28 cellular contexts compared by ENCODE assay signal in genomic region chr3:63303238-63303637, GRCh38. TPM values are rescaled to one million over a fixed set of nuclear protein-coding genes. Genes with fewer than 3 reads are reported as not detected.
"Had no signal": no experiment of that assay in that cellular context is flagged by ENCODE, and none has a peak within 500 bp of the region (broad histone marks: within the 10 kb centered on the region; RNA-seq: fewer than 3 reads in every experiment).

No MANE protein-coding gene starts in this region.

- ATAC-seq: activated naive CD4-positive, alpha-beta T cell treated with anti-CD3 and anti-CD28 coated beads, Interleukin-2, amount 50 U/mL, for 72 hours; activated naive CD8-positive, alpha-beta T cell treated with anti-CD3 and anti-CD28 coated beads, Interleukin-2, amount 50 U/mL, for 24 hours; activated T-cell treated with anti-CD3 and anti-CD28 coated beads, Interleukin-2, amount 50 U/mL, for 4 hours; T-cell had no signal

- H3K27ac ChIP-seq: cardiac muscle cell, KMS-11, SK-N-MC had no signal

- DNase-seq: activated B cell treated with CpG ODN at 0.5 μM for 24 hours; activated CD4-positive, alpha-beta memory T cell treated with anti-CD3 and anti-CD28 coated beads for 36 hours; activated CD4-positive, alpha-beta T cell treated with anti-CD3 and anti-CD28 coated beads for 1 hour; activated CD4-positive, alpha-beta T cell treated with anti-CD3 and anti-CD28 coated beads, Interleukin-2, amount 10 ng/mL, durations not matched to agents 7 days and 5 days; activated CD8-positive, alpha-beta memory T cell treated with anti-CD3 and anti-CD28 coated beads for 24 hours; activated effector memory CD4-positive, alpha-beta T cell treated with anti-CD3 and anti-CD28 coated beads, Interleukin-2, amount 50 U/mL, for 16 hours; activated naive CD4-positive, alpha-beta T cell treated with Interleukin-2 at 50 U/mL for 16 hours; activated naive CD8-positive, alpha-beta T cell treated with anti-CD3 and anti-CD28 coated beads, Interleukin-2, amount 50 U/mL, for 24 hours; activated T-cell treated with anti-CD3 and anti-CD28 coated beads, Interleukin-2, amount 50 U/mL, for 4 hours; amniotic stem cell; MM.1S; NCI-H1105 treated with DMSO at 0.1 percent for 48 hours; NCI-H146; NCI-H187 treated with DMSO at 0.1 percent for 48 hours; NCI-H2081 treated with DMSO at 0.1 percent for 48 hours; NCI-H510A treated with DMSO at 0.1 percent for 48 hours; NCI-H69; NK-92 treated with Interleukin-12 subunit alpha and Interleukin-12 subunit beta, amount 100 ng/mL, for 24 hours; SHP77 treated with DMSO at 0.1 percent for 48 hours; T-cell; T-helper 2 cell; T1000 had no signal

- H3K9ac ChIP-seq: KMS-11 had no signal

- H3K4me2 ChIP-seq: KMS-11 had no signal

- H3K36me3 ChIP-seq: cardiac muscle cell had no signal

- H3K4me3 ChIP-seq: cardiac muscle cell, SK-N-MC had no signal

- FAIRE-seq: astrocyte, RCC 7860 had no signal

RNA-seq across cellular contexts. Expression of gene SYNPR, which starts 25.1 kb away (rescaled TPM):
- total RNA-seq: activated B cell treated with CpG ODN at 0.5 μM for 24 hours; activated CD4-positive, alpha-beta memory T cell treated with anti-CD3 and anti-CD28 coated beads for 36 hours; activated CD4-positive, alpha-beta T cell treated with anti-CD3 and anti-CD28 coated beads, Interleukin-2, amount 10 ng/mL, durations not matched to agents 7 days and 5 days; activated naive CD4-positive, alpha-beta T cell treated with anti-CD3 and anti-CD28 coated beads, Interleukin-2, amount 50 U/mL, for 72 hours; activated T-cell treated with anti-CD3 and anti-CD28 coated beads, Interleukin-2, amount 50 U/mL, for 4 hours; T-cell had no signal
